ENCODE assay signal across 17 cellular contexts in genomic region chr6:10205892-10206291, GRCh38.
A peak's percentile ranks its signal among the peaks of the same experiment; 100 is the strongest.
DNase-seq lines count a peak whose midpoint lies in the region; ATAC-seq, FAIRE-seq and TF ChIP-seq lines count a peak whose summit lies in the region.
"Had no signal": no experiment of that assay in that cellular context is flagged by ENCODE, and none has a peak within 500 bp of the region (broad histone marks: within the 10 kb centered on the region; RNA-seq: fewer than 3 reads in every experiment).

No MANE protein-coding gene starts in this region.

- H3K27ac ChIP-seq in K562 (ENCODE audit: extremely low read depth, low read depth, low read length) = no peak overlapping the region

- H3K9me3 ChIP-seq in K562 (replicated peaks; ENCODE audit: control insufficient read depth, insufficient read depth, low read depth, low read length) = no peaks in the 10 kb centered on the region

- H3K4me1 Mint-ChIP-seq in endothelial cell (ENCODE audit: unreplicated experiment) = no peaks in the 10 kb centered on the region
- H3K4me1 Mint-ChIP-seq: activated CD8-positive, alpha-beta memory T cell treated with anti-CD3 and anti-CD28 coated beads, Interleukin-2, amount 10 ng/mL, durations not matched to agents 7 days and 5 days; natural killer cell had no signal

- TF ChIP-seq CTCF in K562 (IDR thresholded peaks at IDR 0.05 in 2 of 3, conservative IDR thresholded peaks at IDR 0.05 in 1 of 3; ENCODE audit: insufficient read depth in 2 of 3, low read depth in 1 of 3, low read length in 3 of 3) = no peak
- TF ChIP-seq CTCF in endothelial cell (IDR thresholded peaks at IDR 0.05; ENCODE audit: unreplicated experiment) = no peak

- H3K36me3 ChIP-seq in K562 (ENCODE audit: control insufficient read depth, insufficient read depth, low read length) = no peaks in the 10 kb centered on the region

- WGBS in K562 (ENCODE audit: insufficient coverage, low coverage, missing lambda C conversion rate) = 6% methylated on average over 4 of the region's 4 CpGs

- no peak for TF ChIP-seq RAD21 in K562 (CRISPR knock-in tag; conservative IDR thresholded peaks at IDR 0.05 in 1 of 2, IDR thresholded peaks at IDR 0.05 in 1 of 2)

- peak; percentile 96 to 97 for DNase-seq in Kasumi-1 (lab: John Stamatoyannopoulos, UW)
- no peak for DNase-seq in K562 (ENCODE audit: extremely low read depth in 1 of 4, low spot score in 3 of 4)
- no peak for DNase-seq in AG20443 (ENCODE audit: low spot score)
- no peak for DNase-seq in endothelial cell (ENCODE audit: low spot score)
- DNase-seq in stimulated activated CD4-positive, alpha-beta T cell treated with anti-CD3 and anti-CD28 coated beads, Interleukin-2, amount 100 ng/mL, for 48 hours = no peak
- DNase-seq: activated CD4-positive, CD25-positive, alpha-beta regulatory T cell; activated CD8-positive, alpha-beta memory T cell treated with anti-CD3 and anti-CD28 coated beads, Interleukin-2, amount 10 ng/mL, durations not matched to agents 7 days and 5 days; activated gamma-delta T cell treated with Interleukin-2 at 50 U/mL for 16 hours; HCEC 1CT; natural killer cell; NCI-H2107; NCI-H526 treated with DMSO at 0.1 percent for 48 hours had no signal

- H3K4me3 ChIP-seq in K562 = no peak overlapping the region
- H3K4me3 ChIP-seq: lung had no signal

- H3K79me2 ChIP-seq in K562 (ENCODE audit: control insufficient read depth, insufficient read depth, low read length) = no peaks in the 10 kb centered on the region

- H3K36me3 Mint-ChIP-seq in endothelial cell (ENCODE audit: low read depth, unreplicated experiment) = no peaks in the 10 kb centered on the region
- H3K36me3 Mint-ChIP-seq: activated CD8-positive, alpha-beta memory T cell treated with anti-CD3 and anti-CD28 coated beads, Interleukin-2, amount 10 ng/mL, durations not matched to agents 7 days and 5 days; natural killer cell had no signal

- ATAC-seq in GM18498 (IDR thresholded peaks at IDR 0.05; ENCODE audit: unreplicated experiment) (peak; percentile 57), HG02938 (IDR thresholded peaks at IDR 0.05; ENCODE audit: unreplicated experiment) (peak; percentile 85), K562 (no peak), HG02798 (IDR thresholded peaks at IDR 0.05; ENCODE audit: poor library complexity, unreplicated experiment) (no peak)
- ATAC-seq: activated CD8-positive, alpha-beta memory T cell treated with anti-CD3 and anti-CD28 coated beads, Interleukin-2, amount 10 ng/mL, durations not matched to agents 7 days and 5 days; natural killer cell had no signal

- no peak overlapping the region for H3K4me2 ChIP-seq in K562 (ENCODE audit: insufficient read depth, low read length)

- no peaks in the 10 kb centered on the region for H3K27me3 Mint-ChIP-seq in endothelial cell (ENCODE audit: unreplicated experiment)
- H3K27me3 Mint-ChIP-seq: activated CD8-positive, alpha-beta memory T cell treated with anti-CD3 and anti-CD28 coated beads, Interleukin-2, amount 10 ng/mL, durations not matched to agents 7 days and 5 days had no signal

- H3K9me3 Mint-ChIP-seq in endothelial cell (ENCODE audit: unreplicated experiment) = no peaks in the 10 kb centered on the region

- POLR2A ChIA-PET in K562 (lab: Yijun Ruan, JAX) = interaction anchor here (0.6 kb wide), 1 partner anchor 36 kb away, joined by 3 read pairs; no protein-coding TSS in a partner anchor

- H3K27me3 ChIP-seq in K562 (ENCODE audit: control insufficient read depth in 2 of 2, insufficient read depth in 2 of 2, low read length in 2 of 2) = 0 out of 5 replicates have a peak, but pooled peaks cover 0 to 6% of the 10 kb centered on the region in 2 experiments

- no peaks in the 10 kb centered on the region for H4K20me1 ChIP-seq in K562 (replicated peaks; ENCODE audit: control insufficient read depth, insufficient read depth, low read length)

- CTCF ChIA-PET in K562 (lab: Yijun Ruan, JAX; ENCODE audit: low intra/inter-chr PET ratio) = interaction anchor here (0.6 kb wide), 1 partner anchor 169 kb away, joined by 3 read pairs; no protein-coding TSS in a partner anchor

- TF ChIP-seq POLR2A in K562 (conservative IDR thresholded peaks at IDR 0.05) = no peak

- H3K9ac ChIP-seq in K562 (ENCODE audit: insufficient read depth in 1 of 2, low read depth in 2 of 2, low read length in 2 of 2) = no peak overlapping the region

- BruUV-seq in K562 (replicated peaks; lab: Mats Ljungman, UMichigan) = no TSS peak

- intact Hi-C loops in K562 (cut with micrococcal nuclease) = no loop called here

- no peak for FAIRE-seq in K562 (lab: Jason Lieb, UNC)
- FAIRE-seq: astrocyte had no signal

- no peak overlapping the region for H3K4me3 Mint-ChIP-seq in endothelial cell (ENCODE audit: unreplicated experiment)
- H3K4me3 Mint-ChIP-seq: activated CD8-positive, alpha-beta memory T cell treated with anti-CD3 and anti-CD28 coated beads, Interleukin-2, amount 10 ng/mL, durations not matched to agents 7 days and 5 days; natural killer cell had no signal

- H3K9me1 ChIP-seq in K562 (ENCODE audit: control insufficient read depth, insufficient read depth, low read length) = no peaks in the 10 kb centered on the region

- in situ Hi-C loops in K562 (cut with MboI) = no loop called here

- no peak overlapping the region for H2AFZ ChIP-seq in K562 (ENCODE audit: low read depth, low read length)

- no peak overlapping the region for H3K27ac Mint-ChIP-seq in endothelial cell (ENCODE audit: unreplicated experiment)
- H3K27ac Mint-ChIP-seq: activated CD8-positive, alpha-beta memory T cell treated with anti-CD3 and anti-CD28 coated beads, Interleukin-2, amount 10 ng/mL, durations not matched to agents 7 days and 5 days; natural killer cell had no signal

- H3K4me1 ChIP-seq in K562 (replicated peaks in 1 of 2; ENCODE audit: control insufficient read depth in 2 of 2, insufficient read depth in 2 of 2, low read length in 2 of 2) = no peaks in the 10 kb centered on the region

- no peak for TF ChIP-seq EP300 in K562 (IDR thresholded peaks at IDR 0.05; ENCODE audit: low read length)

TF ChIP-seq in K562, 482 proteins besides CTCF, POLR2A, EP300 and RAD21:
- TF ChIP-seq CEBPB (tag; IDR thresholded peaks at IDR 0.05) = peak; percentile 89
- TF ChIP-seq PBX2 (CRISPR knock-in tag; IDR thresholded peaks at IDR 0.05; ENCODE audit: low read depth) = no peak
- 0 out of 2 replicates have a peak, but pooled peaks have one; percentile 12 for TF ChIP-seq PBX2 (tag; conservative IDR thresholded peaks at IDR 0.05; ENCODE audit: low read depth)
- TF ChIP-seq CEBPG (CRISPR knock-in tag; IDR thresholded peaks at IDR 0.05) = no peak
- peak; percentile 63 to 88 for TF ChIP-seq CEBPG (tag; conservative IDR thresholded peaks at IDR 0.05 in 1 of 2, IDR thresholded peaks at IDR 0.05 in 1 of 2)
- TF ChIP-seq TCF7 (IDR thresholded peaks at IDR 0.05; ENCODE audit: borderline replicate concordance) = no peak
- TF ChIP-seq ZNF79 (CRISPR knock-in tag; IDR thresholded peaks at IDR 0.05; ENCODE audit: low read depth) = no peak
- peak; percentile 70; the same call in 1 of the 2 replicates for TF ChIP-seq SPI1 (IDR thresholded peaks at IDR 0.05; ENCODE audit: borderline replicate concordance, low read depth, low read length)
- no peak for TF ChIP-seq RBM17 (IDR thresholded peaks at IDR 0.05; ENCODE audit: borderline replicate concordance, low read depth, low read length)
- TF ChIP-seq NFE2 (IDR thresholded peaks at IDR 0.05; ENCODE audit: low read depth) = no peak
- 0 out of 2 replicates have a peak, but pooled peaks have one; percentile 28 for TF ChIP-seq ELF1 (tag; IDR thresholded peaks at IDR 0.05)

Comparison
In these comparisons a context has a peak if more than half of its experiments do, and no peak if none do; other contexts are left out.
1. ATAC-seq: peak in GM18498 (single experiment) and HG02938 (single experiment); none in K562 (single experiment) and HG02798 (single experiment).
2. DNase-seq: peak in Kasumi-1 (2 of 2); none in K562 (0 of 4), AG20443 (single experiment), endothelial cell (single experiment) and stimulated activated CD4-positive, alpha-beta T cell treated with anti-CD3 and anti-CD28 coated beads, Interleukin-2, amount 100 ng/mL, for 48 hours (0 of 2).